Comparison of ENCODE assay signal across 3 cellular contexts in genomic region chr7:79515358-79515757, GRCh38.
TF ChIP-seq lines count a peak whose summit lies in the region.

No MANE protein-coding gene starts in this region.

TF ChIP-seq in A549, 52 proteins besides CTCF, POLR2A, EP300 and RAD21:
- TF ChIP-seq HMGXB4 (CRISPR knock-in tag; IDR thresholded peaks at IDR 0.05; ENCODE audit: borderline replicate concordance) (no peak), SMC3 (IDR thresholded peaks at IDR 0.05) (no peak), HOXA7 (CRISPR knock-in tag; IDR thresholded peaks at IDR 0.05) (no peak), ZSCAN20 (CRISPR knock-in tag; IDR thresholded peaks at IDR 0.05) (no peak), MAFK (IDR thresholded peaks at IDR 0.05; ENCODE audit: partially characterized antibody) (peak; percentile 84), NPAS2 (CRISPR knock-in tag; IDR thresholded peaks at IDR 0.05; ENCODE audit: borderline replicate concordance) (no peak), HDAC2 (IDR thresholded peaks at IDR 0.05) (no peak), CBX2 (IDR thresholded peaks at IDR 0.05; ENCODE audit: borderline replicate concordance, low read depth) (no peak)

TF ChIP-seq in GM23338, 12 proteins besides CTCF, POLR2A, EP300 and RAD21 (continues in another document):
- TF ChIP-seq CREB1 (CRISPR knock-in tag; IDR thresholded peaks at IDR 0.05; ENCODE audit: low read depth) (no peak), ZNF462 (CRISPR knock-in tag; IDR thresholded peaks at IDR 0.05) (no peak), ZNF114 (CRISPR knock-in tag; IDR thresholded peaks at IDR 0.05) (no peak), ETS1 (IDR thresholded peaks at IDR 0.05) (no peak), EZH2 (IDR thresholded peaks at IDR 0.05; ENCODE audit: low read depth, unreplicated experiment) (no peak), NANOG (IDR thresholded peaks at IDR 0.05; ENCODE audit: borderline replicate concordance) (no peak), REST (IDR thresholded peaks at IDR 0.05; ENCODE audit: unreplicated experiment) (no peak), STAT1 (IDR thresholded peaks at IDR 0.05; ENCODE audit: unreplicated experiment) (no peak), POLR2AphosphoS5 (IDR thresholded peaks at IDR 0.05; ENCODE audit: low read depth) (no peak), ZNF331 (CRISPR knock-in tag; IDR thresholded peaks at IDR 0.05; ENCODE audit: low read depth) (no peak)

TF ChIP-seq in H1, 55 proteins besides CTCF, POLR2A, EP300 and RAD21:
- no peak for TF ChIP-seq CBX8 (IDR thresholded peaks at IDR 0.05; ENCODE audit: borderline replicate concordance, low read depth, low read length)
- TF ChIP-seq MAFK (IDR thresholded peaks at IDR 0.05; ENCODE audit: low read depth, low read length) = peak; percentile 52; the same call in 1 of the 2 replicates
